ENCODE assay signal across 22 cellular contexts in genomic region chr4:7788193-7788592, GRCh38.
"Had no signal": no experiment of that assay in that cellular context is flagged by ENCODE, and none has a peak within 500 bp of the region (broad histone marks: within the 10 kb centered on the region; RNA-seq: fewer than 3 reads in every experiment).

No MANE protein-coding gene starts in this region.

- H3K27me3 ChIP-seq: left lung had no signal

- H3K27ac Mint-ChIP-seq: activated CD4-positive, alpha-beta memory T cell treated with anti-CD3 and anti-CD28 coated beads for 36 hours; activated naive CD8-positive, alpha-beta T cell treated with anti-CD3 and anti-CD28 coated beads, Interleukin-2, amount 50 U/mL, for 24 hours; T-helper 1 cell treated with Interleukin-12 subunit alpha and Interleukin-12 subunit beta and Interleukin-4 antibody, amounts not matched to agents 30 μg/mL and 1 μg/mL, for 36 hours had no signal

- H3K9me3 ChIP-seq: left lung had no signal

- ATAC-seq: activated naive CD8-positive, alpha-beta T cell treated with anti-CD3 and anti-CD28 coated beads, Interleukin-2, amount 50 U/mL, for 24 hours; stimulated activated naive CD8-positive, alpha-beta T cell treated with anti-CD3 and anti-CD28 coated beads, Interleukin-15, Interleukin-2, amounts not matched to agents 100 U/mL and 50 U/mL, for 24 hours had no signal

- H3K9me3 Mint-ChIP-seq: activated CD4-positive, alpha-beta memory T cell treated with anti-CD3 and anti-CD28 coated beads for 36 hours; activated naive CD8-positive, alpha-beta T cell treated with anti-CD3 and anti-CD28 coated beads, Interleukin-2, amount 50 U/mL, for 24 hours; brain; nephron progenitor cell; T-helper 1 cell treated with Interleukin-12 subunit alpha and Interleukin-12 subunit beta and Interleukin-4 antibody, amounts not matched to agents 30 μg/mL and 1 μg/mL, for 36 hours had no signal

- H3K4me3 Mint-ChIP-seq: activated CD4-positive, alpha-beta memory T cell treated with anti-CD3 and anti-CD28 coated beads for 36 hours; activated naive CD8-positive, alpha-beta T cell treated with anti-CD3 and anti-CD28 coated beads, Interleukin-2, amount 50 U/mL, for 24 hours; brain; nephron progenitor cell; T-helper 1 cell treated with Interleukin-12 subunit alpha and Interleukin-12 subunit beta and Interleukin-4 antibody, amounts not matched to agents 30 μg/mL and 1 μg/mL, for 36 hours had no signal

- H3K27me3 Mint-ChIP-seq: activated CD4-positive, alpha-beta memory T cell treated with anti-CD3 and anti-CD28 coated beads for 36 hours; activated naive CD8-positive, alpha-beta T cell treated with anti-CD3 and anti-CD28 coated beads, Interleukin-2, amount 50 U/mL, for 24 hours; brain had no signal

- H3K4me3 ChIP-seq: left lung had no signal

- DNase-seq: activated CD4-positive, alpha-beta memory T cell treated with anti-CD3 and anti-CD28 coated beads for 36 hours; activated CD4-positive, alpha-beta T cell treated with anti-CD3 and anti-CD28 coated beads for 48 hours; activated CD4-positive, CD25-positive, alpha-beta regulatory T cell; activated gamma-delta T cell; activated naive CD4-positive, alpha-beta T cell treated with anti-CD3 and anti-CD28 coated beads, Interleukin-2, amount 50 U/mL, for 16 hours; activated naive CD8-positive, alpha-beta T cell treated with anti-CD3 and anti-CD28 coated beads, Interleukin-2, amount 50 U/mL, for 24 hours; activated T-cell treated with anti-CD3 and anti-CD28 coated beads, Interleukin-2, amount 50 U/mL, for 48 hours; caudate nucleus; dermis blood vessel endothelial cell; effector CD8-positive, alpha-beta T cell; foreskin melanocyte; glutamatergic neuron; hippocampal formation; kidney glomerular epithelial cell; left lung; nephron progenitor cell; occipital lobe; stimulated activated CD4-positive, alpha-beta T cell treated with anti-CD3 and anti-CD28 coated beads, Interleukin-4, amount 100 ng/mL, for 4 hours; stimulated activated naive CD8-positive, alpha-beta T cell treated with anti-CD3 and anti-CD28 coated beads, Interleukin-15, Interleukin-2, amounts not matched to agents 100 U/mL and 50 U/mL, for 24 hours; T1000 had no signal
